ENCODE assay signal across 17 cellular contexts in the genomic region with DNA sequence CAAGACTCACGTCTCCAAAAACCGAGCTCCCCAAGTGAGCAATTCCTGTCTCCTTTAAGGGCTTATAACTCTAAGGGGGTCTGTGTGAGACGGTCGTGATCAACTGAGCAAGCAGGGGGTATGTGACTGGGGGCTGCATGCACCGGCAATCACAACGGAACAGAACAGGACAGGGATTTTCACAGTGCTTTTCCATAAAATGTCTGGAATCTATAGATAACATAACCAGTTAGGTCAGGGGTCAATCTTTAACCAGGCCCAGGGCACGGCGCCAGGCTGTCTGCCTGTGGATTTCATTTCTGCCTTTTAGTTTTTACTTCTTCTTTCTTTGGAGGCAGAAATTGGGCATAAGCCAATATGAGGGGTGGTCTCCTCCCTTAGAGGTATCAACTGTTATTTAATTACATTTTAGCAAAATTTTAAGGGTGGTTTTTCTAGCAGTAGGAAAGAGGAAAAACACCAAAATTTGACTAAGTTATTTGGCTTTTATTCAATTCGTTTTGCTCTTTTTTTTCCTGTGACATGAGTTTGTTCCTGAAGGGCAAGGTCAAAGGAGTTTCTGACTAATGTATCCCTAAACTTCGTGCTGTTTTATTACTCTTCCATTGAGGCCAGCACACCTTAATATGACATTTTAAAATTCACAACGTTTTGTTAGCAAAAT.
DNase-seq lines count a peak whose midpoint lies in the region; ATAC-seq and TF ChIP-seq lines count a peak whose summit lies in the region.
"Had no signal": no experiment of that assay in that cellular context is flagged by ENCODE, and none has a peak within 500 bp of the region (broad histone marks: within the 10 kb centered on the region; RNA-seq: fewer than 3 reads in every experiment).

No MANE protein-coding gene starts in this region.

- no peak overlapping the region for H3K4ac ChIP-seq in mesenchymal stem cell (ENCODE audit: low read depth in 1 of 2, low read length in 2 of 2)

- H3K23ac ChIP-seq in mesenchymal stem cell (ENCODE audit: low read length in 2 of 2) = no peak overlapping the region

- H3K4me1 Mint-ChIP-seq in CD4-positive, alpha-beta memory T cell = no peaks in the 10 kb centered on the region

- H3K27me3 ChIP-seq in right cardiac atrium (ENCODE audit: control insufficient read depth, insufficient read depth) = no peaks in the 10 kb centered on the region
- H3K27me3 ChIP-seq in heart left ventricle = no peaks in the 10 kb centered on the region
- H3K27me3 ChIP-seq in body of pancreas = no peaks in the 10 kb centered on the region
- no peaks in the 10 kb centered on the region for H3K27me3 ChIP-seq in mesenchymal stem cell (ENCODE audit: control insufficient read depth in 1 of 2, insufficient read depth in 1 of 2, low read length in 2 of 2)
- H3K27me3 ChIP-seq in CD4-positive, alpha-beta memory T cell (ENCODE audit: insufficient read depth, low read length) = no peaks in the 10 kb centered on the region

- H3K36me3 Mint-ChIP-seq in CD4-positive, alpha-beta memory T cell = no peaks in the 10 kb centered on the region

- peaks cover 0 to 5% of the 10 kb centered on the region in 2 donors for H3K27me3 Mint-ChIP-seq in CD4-positive, alpha-beta memory T cell

- H3K4me2 ChIP-seq in mesenchymal stem cell (ENCODE audit: low read length, poor library complexity, severe bottlenecking) = peak overlapping the region; percentile 40

- no peaks in the 10 kb centered on the region for H3K79me1 ChIP-seq in mesenchymal stem cell (replicated peaks; ENCODE audit: low read length, poor library complexity, severe bottlenecking)

- no peak overlapping the region for H3K18ac ChIP-seq in mesenchymal stem cell (ENCODE audit: low read depth in 1 of 2, low read length in 2 of 2)

- 72% methylated on average over 11 of the region's 11 CpGs for WGBS in right cardiac atrium
- WGBS in heart left ventricle, 4 donors = 74 to 83% (median 79%) methylated on average over 11 of the region's 11 CpGs
- 14 to 26% methylated on average over 11 of the region's 11 CpGs for WGBS in body of pancreas, 2 donors
- WGBS in mesenchymal stem cell = 84% methylated on average over 8 of the region's 11 CpGs

- H2BK120ac ChIP-seq in mesenchymal stem cell (ENCODE audit: low read depth, low read length) = no peak overlapping the region

- POLR2A ChIA-PET in CD4-positive, alpha-beta memory T cell (lab: Charles Lee; ENCODE audit: partially characterized antibody) = no interaction called here

- no peaks in the 10 kb centered on the region for H3K9me3 ChIP-seq in right cardiac atrium (ENCODE audit: control insufficient read depth, low read length)
- no peaks in the 10 kb centered on the region for H3K9me3 ChIP-seq in heart left ventricle
- no peaks in the 10 kb centered on the region for H3K9me3 ChIP-seq in body of pancreas
- no peaks in the 10 kb centered on the region for H3K9me3 ChIP-seq in mesenchymal stem cell (ENCODE audit: control insufficient read depth, low read length)
- no peaks in the 10 kb centered on the region for H3K9me3 ChIP-seq in CD4-positive, alpha-beta memory T cell (ENCODE audit: control insufficient read depth in 1 of 2, low read length in 2 of 2)

- DNase-seq in right cardiac atrium (peak in 2 of 3 donors; percentile 57 to 64), heart left ventricle (no peak), body of pancreas (peak; percentile 81 to 95 (median 82)), mesenchymal stem cell (no peak), head of caudate nucleus (no peak), MV-4-11 (lab: John Stamatoyannopoulos, UW) (no peak), NCI-H2029 (lab: John Stamatoyannopoulos, UW) (no peak)
- DNase-seq in CD4-positive, alpha-beta memory T cell = no peak
- DNase-seq: DMS79 treated with DMSO at 0.1 percent for 48 hours, GM23248, KBM-7, NCI-H187 treated with DMSO at 0.1 percent for 48 hours, NCI-H2171 treated with DMSO at 0.1 percent for 48 hours, NCI-H510A treated with DMSO at 0.1 percent for 48 hours, RPMI8226 had no signal

- no peak for ATAC-seq in right cardiac atrium
- ATAC-seq in heart left ventricle = no peak
- ATAC-seq in body of pancreas = peak; percentile 64
- ATAC-seq: HCT116 had no signal

- H3K4me3 ChIP-seq in right cardiac atrium (ENCODE audit: low read length) (no peak overlapping the region), heart left ventricle (no peak overlapping the region), body of pancreas (no peak overlapping the region), mesenchymal stem cell (ENCODE audit: insufficient read depth in 1 of 2, low read depth in 1 of 2, low read length in 2 of 2) (no peak overlapping the region)
- H3K4me3 ChIP-seq in CD4-positive, alpha-beta memory T cell (ENCODE audit: low read length in 2 of 2) = no peak overlapping the region
- H3K4me3 ChIP-seq: GM23248 had no signal

- H4K91ac ChIP-seq in mesenchymal stem cell (ENCODE audit: low read length) = no peak overlapping the region

- no peak overlapping the region for H2BK5ac ChIP-seq in mesenchymal stem cell (ENCODE audit: low read depth, low read length, poor library complexity, severe bottlenecking)

- TF ChIP-seq CTCF in heart left ventricle (IDR thresholded peaks at IDR 0.05) (no peak), body of pancreas (IDR thresholded peaks at IDR 0.05) (no peak)

- H3K27ac ChIP-seq in right cardiac atrium (ENCODE audit: low read length) (no peak overlapping the region), heart left ventricle (no peak overlapping the region), body of pancreas (peak overlapping the region in 3 of 4 donors; percentile 59 to 61 (median 61)), mesenchymal stem cell (ENCODE audit: low read length, poor library complexity, severe bottlenecking) (peak overlapping the region; percentile 92)
- no peak overlapping the region for H3K27ac ChIP-seq in CD4-positive, alpha-beta memory T cell (ENCODE audit: low read depth, low read length)
- H3K27ac ChIP-seq: GM23248, HL-60 had no signal

- H2BK15ac ChIP-seq in mesenchymal stem cell (ENCODE audit: low read depth, poor library complexity, severe bottlenecking) = no peak overlapping the region

- no peak overlapping the region for H2AK5ac ChIP-seq in mesenchymal stem cell (ENCODE audit: low read length, severe bottlenecking)

- TF ChIP-seq POLR2A in heart left ventricle (IDR thresholded peaks at IDR 0.05) (no peak), body of pancreas (IDR thresholded peaks at IDR 0.05) (no peak)

- no peak overlapping the region for H3K27ac Mint-ChIP-seq in CD4-positive, alpha-beta memory T cell

- H3K36me3 ChIP-seq in heart left ventricle (no peaks in the 10 kb centered on the region), body of pancreas (replicated peaks in 1 of 2; ENCODE audit: insufficient read depth in 1 of 2, low read depth in 2 of 2) (no peaks in the 10 kb centered on the region), mesenchymal stem cell (ENCODE audit: control insufficient read depth in 1 of 2, insufficient read depth in 2 of 2, low read depth in 1 of 2, low read length in 2 of 2) (no peaks in the 10 kb centered on the region)
- no peaks in the 10 kb centered on the region for H3K36me3 ChIP-seq in CD4-positive, alpha-beta memory T cell (ENCODE audit: insufficient read depth, low read length)

- no peak overlapping the region for H2AFZ ChIP-seq in mesenchymal stem cell (ENCODE audit: low read depth, low read length)
- H2AFZ ChIP-seq: GM23248 had no signal

- CTCF ChIA-PET in CD4-positive, alpha-beta memory T cell (lab: Charles Lee; ENCODE audit: partially characterized antibody) = no interaction called here

- no peaks in the 10 kb centered on the region for H3K9me3 Mint-ChIP-seq in CD4-positive, alpha-beta memory T cell

- no peak overlapping the region for H2BK12ac ChIP-seq in mesenchymal stem cell (ENCODE audit: low read length in 2 of 2)

- intact Hi-C loops in right cardiac atrium (cut with DNase I) = no loop called here
- intact Hi-C loops in heart left ventricle (cut with DNase I) = no loop called here
- intact Hi-C loops in body of pancreas (cut with DNase I) = no loop called here
- intact Hi-C loops in head of caudate nucleus (cut with DNase I) = no loop called here
- intact Hi-C loops in CD4-positive, alpha-beta memory T cell (cut with micrococcal nuclease) = no loop called here

- H4K8ac ChIP-seq in mesenchymal stem cell (ENCODE audit: low read length) = no peak overlapping the region

- no peak overlapping the region for H3K14ac ChIP-seq in mesenchymal stem cell (ENCODE audit: low read length in 2 of 2)

- H3K9ac ChIP-seq in mesenchymal stem cell (ENCODE audit: low read length) = no peak overlapping the region
- H3K9ac ChIP-seq: GM23248 had no signal

- no peaks in the 10 kb centered on the region for H3K4me1 ChIP-seq in right cardiac atrium (ENCODE audit: control insufficient read depth, insufficient read depth, low read length)
- H3K4me1 ChIP-seq in heart left ventricle = no peaks in the 10 kb centered on the region
- H3K4me1 ChIP-seq in body of pancreas = peaks cover 38% of the 10 kb centered on the region
- peaks cover 8% of the 10 kb centered on the region for H3K4me1 ChIP-seq in mesenchymal stem cell (ENCODE audit: control insufficient read depth, insufficient read depth, low read depth, low read length)
- no peaks in the 10 kb centered on the region for H3K4me1 ChIP-seq in CD4-positive, alpha-beta memory T cell (ENCODE audit: insufficient read depth, low read length)

- H3K4me3 Mint-ChIP-seq in CD4-positive, alpha-beta memory T cell = no peak overlapping the region

Comparison
In these comparisons a context has a peak if more than half of its experiments do, and no peak if none do; other contexts are left out.
1. DNase-seq: peak in right cardiac atrium (2 of 3) and body of pancreas (4 of 4); none in heart left ventricle (0 of 5), mesenchymal stem cell (single experiment), head of caudate nucleus (0 of 42), MV-4-11 (single experiment), NCI-H2029 (single experiment) and CD4-positive, alpha-beta memory T cell (0 of 5).
2. H3K27ac ChIP-seq: peak in body of pancreas (3 of 4) and mesenchymal stem cell (single experiment); none in right cardiac atrium (single experiment), heart left ventricle (0 of 12) and CD4-positive, alpha-beta memory T cell (single experiment).